Comparison of ENCODE assay signal across 17 cellular contexts in the genomic region with DNA sequence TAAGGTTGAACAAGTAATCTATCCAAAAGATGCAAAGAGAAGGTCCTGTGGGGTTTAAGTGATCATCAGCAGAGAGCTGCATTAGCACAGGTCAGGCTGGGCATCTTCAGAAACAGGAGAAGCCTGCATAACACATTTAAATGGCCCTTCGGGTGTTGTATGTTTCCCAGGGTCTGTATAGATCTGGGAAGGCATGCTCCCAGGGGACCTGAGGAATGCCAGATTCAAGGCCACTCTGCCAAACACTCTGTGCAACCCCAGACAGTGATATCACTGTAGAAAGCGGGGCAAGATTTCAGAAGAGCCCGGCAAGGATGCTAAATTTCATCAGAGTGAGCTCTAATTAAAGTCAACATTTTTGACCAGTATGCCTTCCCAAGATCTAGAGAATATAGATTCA.
"Had no signal": no experiment of that assay in that cellular context is flagged by ENCODE, and none has a peak within 500 bp of the region (broad histone marks: within the 10 kb centered on the region; RNA-seq: fewer than 3 reads in every experiment).

No MANE protein-coding gene starts in this region.

- H3K9me3 Mint-ChIP-seq: stimulated activated effector memory CD8-positive, alpha-beta T cell treated with anti-CD3 and anti-CD28 coated beads, Interleukin-12 subunit alpha, Interleukin-12 subunit beta, amount 100 ng/mL, for 72 hours; type B pancreatic cell had no signal

- H3K27ac Mint-ChIP-seq: naive thymus-derived CD4-positive, alpha-beta T cell; stimulated activated effector memory CD8-positive, alpha-beta T cell treated with anti-CD3 and anti-CD28 coated beads, Interleukin-12 subunit alpha, Interleukin-12 subunit beta, amount 100 ng/mL, for 72 hours; type B pancreatic cell had no signal

- H3K4me3 Mint-ChIP-seq: naive thymus-derived CD4-positive, alpha-beta T cell; stimulated activated effector memory CD8-positive, alpha-beta T cell treated with anti-CD3 and anti-CD28 coated beads, Interleukin-12 subunit alpha, Interleukin-12 subunit beta, amount 100 ng/mL, for 72 hours; type B pancreatic cell had no signal

- ATAC-seq: heart left ventricle; left lobe of liver; naive thymus-derived CD4-positive, alpha-beta T cell; right cardiac atrium; stimulated activated effector memory CD8-positive, alpha-beta T cell treated with anti-CD3 and anti-CD28 coated beads, Interleukin-12 subunit alpha, Interleukin-12 subunit beta, amount 100 ng/mL, for 72 hours; stimulated activated naive CD8-positive, alpha-beta T cell treated with anti-CD3 and anti-CD28 coated beads, Interleukin-15, Interleukin-2, amounts not matched to agents 100 U/mL and 50 U/mL, for 24 hours had no signal

- DNase-seq: dermis blood vessel endothelial cell; foreskin keratinocyte; heart left ventricle; hypothalamus; mammary epithelial cell; naive thymus-derived CD4-positive, alpha-beta T cell; right cardiac atrium; stimulated activated CD4-positive, alpha-beta T cell treated with anti-CD3 and anti-CD28 coated beads, Interleukin-4, amount 100 ng/mL, for 1 hour; stimulated activated CD8-positive, alpha-beta memory T cell treated with anti-CD3 and anti-CD28 coated beads, Interleukin-4, amount 100 ng/mL, for 48 hours; stimulated activated naive CD8-positive, alpha-beta T cell treated with anti-CD3 and anti-CD28 coated beads, Interleukin-15, Interleukin-2, amounts not matched to agents 100 U/mL and 50 U/mL, for 24 hours; thyroid gland; uterus had no signal

- H3K27me3 Mint-ChIP-seq: type B pancreatic cell had no signal

- H3K36me3 Mint-ChIP-seq: naive thymus-derived CD4-positive, alpha-beta T cell; stimulated activated effector memory CD8-positive, alpha-beta T cell treated with anti-CD3 and anti-CD28 coated beads, Interleukin-12 subunit alpha, Interleukin-12 subunit beta, amount 100 ng/mL, for 72 hours; type B pancreatic cell had no signal

- H3K4me3 ChIP-seq: heart left ventricle, smooth muscle cell, suprapubic skin, thyroid gland, uterus had no signal

- H3K4me1 Mint-ChIP-seq: naive thymus-derived CD4-positive, alpha-beta T cell; stimulated activated effector memory CD8-positive, alpha-beta T cell treated with anti-CD3 and anti-CD28 coated beads, Interleukin-12 subunit alpha, Interleukin-12 subunit beta, amount 100 ng/mL, for 72 hours had no signal
